30 cellular contexts compared by ENCODE assay signal in genomic region chr5:31209341-31209740, GRCh38. TPM values are rescaled to one million over a fixed set of nuclear protein-coding genes. Genes with fewer than 3 reads are reported as not detected.
"Had no signal": no experiment of that assay in that cellular context is flagged by ENCODE, and none has a peak within 500 bp of the region (broad histone marks: within the 10 kb centered on the region; RNA-seq: fewer than 3 reads in every experiment).

No MANE protein-coding gene starts in this region.

- H3K27ac ChIP-seq: heart left ventricle, left lung, lower lobe of right lung, ovary, skin epidermis, stomach, testis, thyroid gland, upper lobe of right lung had no signal

- H3K36me3 ChIP-seq: heart left ventricle, left lung, lower lobe of right lung, ovary, stomach, thyroid gland, upper lobe of right lung had no signal

- H3K4me3 Mint-ChIP-seq: immature natural killer cell; naive thymus-derived CD8-positive, alpha-beta T cell; stimulated activated naive B cell treated with anti-CD40 and anti-IgM and Interleukin-4, amounts not matched to agents 10 μg/mL and 1 μg/mL and 100 μg/mL, for 72 hours had no signal

- H3K27ac Mint-ChIP-seq: immature natural killer cell; naive thymus-derived CD8-positive, alpha-beta T cell; stimulated activated naive B cell treated with anti-CD40 and anti-IgM and Interleukin-4, amounts not matched to agents 10 μg/mL and 1 μg/mL and 100 μg/mL, for 72 hours had no signal

- FAIRE-seq: islet of Langerhans, kidney, urothelium cell line had no signal

- H3K9me3 ChIP-seq: heart left ventricle, left lung, lower lobe of right lung, ovary, stomach, testis, thyroid gland, upper lobe of right lung had no signal

- H3K9me3 Mint-ChIP-seq: stimulated activated naive B cell treated with anti-CD40 and anti-IgM and Interleukin-4, amounts not matched to agents 10 μg/mL and 1 μg/mL and 100 μg/mL, for 72 hours had no signal

- H3K4me3 ChIP-seq: heart left ventricle, left lung, lower lobe of right lung, ovary, skin epidermis, stomach, testis, thyroid gland, upper lobe of right lung had no signal

- H3K27me3 Mint-ChIP-seq: progenitor cell of endocrine pancreas; stimulated activated naive B cell treated with anti-CD40 and anti-IgM and Interleukin-4, amounts not matched to agents 10 μg/mL and 1 μg/mL and 100 μg/mL, for 72 hours had no signal

- H3K27me3 ChIP-seq: heart left ventricle, left lung, ovary, stomach, testis, thyroid gland, upper lobe of right lung had no signal

- H3K4me1 ChIP-seq: heart left ventricle, left lung, lower lobe of right lung, testis, upper lobe of right lung had no signal

- H3K4me1 Mint-ChIP-seq: immature natural killer cell; naive thymus-derived CD8-positive, alpha-beta T cell; stimulated activated naive B cell treated with anti-CD40 and anti-IgM and Interleukin-4, amounts not matched to agents 10 μg/mL and 1 μg/mL and 100 μg/mL, for 72 hours had no signal

- H3K36me3 Mint-ChIP-seq: immature natural killer cell; naive thymus-derived CD8-positive, alpha-beta T cell; stimulated activated naive B cell treated with anti-CD40 and anti-IgM and Interleukin-4, amounts not matched to agents 10 μg/mL and 1 μg/mL and 100 μg/mL, for 72 hours had no signal

- DNase-seq: glutamatergic neuron; heart left ventricle; hypothalamus; immature natural killer cell; kidney; left cardiac atrium; left lung; lower lobe of right lung; mammary epithelial cell; mesenchymal stem cell; naive thymus-derived CD8-positive, alpha-beta T cell; nucleus accumbens; ovary; retina; right cardiac atrium; stimulated activated CD4-positive, alpha-beta T cell treated with anti-CD3 and anti-CD28 coated beads, Interleukin-12 subunit alpha, Interleukin-12 subunit beta, amount 100 ng/mL, for 4 hours; stimulated activated CD4-positive, alpha-beta T cell treated with anti-CD3 and anti-CD28 coated beads, Interleukin-15, amount 100 ng/mL, for 24 hours; stimulated activated CD4-positive, alpha-beta T cell treated with anti-CD3 and anti-CD28 coated beads, Interleukin-2, amount 100 ng/mL, for 24 hours; stimulated activated CD4-positive, alpha-beta T cell treated with anti-CD3 and anti-CD28 coated beads, Interleukin-4, amount 100 ng/mL, for 1 hour; stimulated activated naive B cell treated with anti-CD40 and anti-IgM and Interleukin-4, amounts not matched to agents 10 μg/mL and 1 μg/mL and 100 μg/mL, for 72 hours; stimulated activated naive CD8-positive, alpha-beta T cell treated with anti-CD3 and anti-CD28 coated beads, Interleukin-15, Interleukin-2, amounts not matched to agents 100 U/mL and 50 U/mL, for 24 hours; stomach; testis; thyroid gland; trophoblast cell; upper lobe of right lung had no signal

RNA-seq across cellular contexts. Expression of gene CDH6, which starts 15.9 kb away (rescaled TPM):
- total RNA-seq: mammary epithelial cell; naive thymus-derived CD8-positive, alpha-beta T cell had no signal
